20 cellular contexts compared by ENCODE assay signal in the genomic region with DNA sequence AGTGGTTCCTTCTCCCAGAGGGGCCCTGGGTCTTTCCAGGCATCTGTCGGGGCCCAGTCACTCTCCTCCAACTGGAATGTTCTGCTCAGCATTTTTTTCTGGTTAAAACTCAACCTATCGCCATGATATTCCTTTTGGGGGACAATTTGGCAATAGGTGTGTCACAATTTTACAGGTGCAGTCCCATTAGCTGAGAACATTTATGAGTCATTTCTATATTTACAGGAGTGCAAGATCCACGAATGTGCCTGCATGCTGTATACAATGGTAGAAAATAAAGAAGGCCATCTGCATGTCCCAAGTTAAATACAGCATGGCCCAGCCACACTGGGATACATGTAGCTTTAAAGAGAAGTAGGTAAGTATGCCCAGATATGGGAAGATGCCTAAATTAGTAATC. TPM values are rescaled to one million over a fixed set of nuclear protein-coding genes. Genes with fewer than 3 reads are reported as not detected.
DNase-seq lines count a peak whose midpoint lies in the region; ATAC-seq and TF ChIP-seq lines count a peak whose summit lies in the region.
"Had no signal": no experiment of that assay in that cellular context is flagged by ENCODE, and none has a peak within 500 bp of the region (broad histone marks: within the 10 kb centered on the region; RNA-seq: fewer than 3 reads in every experiment).

No MANE protein-coding gene starts in this region.

- H4K20me1 ChIP-seq in GM23248 (ENCODE audit: insufficient read depth): no peaks in the 10 kb centered on the region

- H3K9me3 ChIP-seq in CD4-positive, alpha-beta T cell (ENCODE audit: control insufficient read depth, low read length): no peaks in the 10 kb centered on the region
- H3K9me3 ChIP-seq in colonic mucosa (no peaks in the 10 kb centered on the region), GM23248 (ENCODE audit: low read depth) (no peaks in the 10 kb centered on the region)

- no peaks in the 10 kb centered on the region for H3K4me1 ChIP-seq in colonic mucosa
- no peaks in the 10 kb centered on the region for H3K4me1 ChIP-seq in GM23248 (ENCODE audit: insufficient read depth)

- no peaks in the 10 kb centered on the region for H3F3A ChIP-seq in GM23248 (ENCODE audit: insufficient read depth)

- no peak for TF ChIP-seq CTCF in CD4-positive, alpha-beta T cell (IDR thresholded peaks at IDR 0.05)
- no peak for TF ChIP-seq CTCF in Calu3 (IDR thresholded peaks at IDR 0.05; ENCODE audit: unreplicated experiment)
- no peak for TF ChIP-seq CTCF in colonic mucosa (IDR thresholded peaks at IDR 0.05)

- no peaks in the 10 kb centered on the region for H3K79me2 ChIP-seq in GM23248 (ENCODE audit: insufficient read depth)

- ATAC-seq in CD4-positive, alpha-beta T cell (ENCODE audit: poor library complexity): no peak
- no peak for ATAC-seq in naive thymus-derived CD8-positive, alpha-beta T cell
- ATAC-seq in HG02763 (IDR thresholded peaks at IDR 0.05; ENCODE audit: unreplicated experiment): no peak
- ATAC-seq in activated CD8-positive, alpha-beta memory T cell treated with anti-CD3 and anti-CD28 coated beads, Interleukin-2, amount 10 ng/mL, durations not matched to agents 7 days and 5 days: no peak
- ATAC-seq: GM23338 had no signal

- POLR2A ChIA-PET in CD4-positive, alpha-beta T cell (lab: Charles Lee): interaction anchor here (0.9 to 1.3 kb wide), 4 partner anchors 8 to 59 kb away, joined by 3 to 4 read pairs (median 3); no protein-coding TSS in a partner anchor
- POLR2A ChIA-PET in naive thymus-derived CD8-positive, alpha-beta T cell (lab: Charles Lee): interaction anchor here (0.8 to 8.3 kb wide), 6 partner anchors 13 to 45 kb away, joined by 3 to 63 read pairs (median 3); no protein-coding TSS in a partner anchor

- CTCF ChIA-PET in CD4-positive, alpha-beta T cell (lab: Charles Lee): interaction anchor here (1.0 kb wide), 2 partner anchors 22 to 90 kb away, joined by 3 to 8 read pairs; no protein-coding TSS in a partner anchor
- CTCF ChIA-PET in Calu3 (lab: Charles Lee): interaction anchor here (1.1 kb wide), 1 partner anchor 22 kb away, joined by 3 read pairs; no protein-coding TSS in a partner anchor
- CTCF ChIA-PET in activated CD8-positive, alpha-beta memory T cell treated with anti-CD3 and anti-CD28 coated beads, Interleukin-2, amount 10 ng/mL, durations not matched to agents 7 days and 5 days (lab: Charles Lee): interaction anchor here (1.2 to 1.4 kb wide), 2 partner anchors 22 to 97 kb away, joined by 4 to 5 read pairs; no protein-coding TSS in a partner anchor

- H3K9me3 Mint-ChIP-seq in CD4-positive, alpha-beta T cell: no peaks in the 10 kb centered on the region
- H3K9me3 Mint-ChIP-seq in Calu3 (ENCODE audit: low read depth, unreplicated experiment): no peaks in the 10 kb centered on the region
- H3K9me3 Mint-ChIP-seq in naive thymus-derived CD8-positive, alpha-beta T cell: peaks cover 0 to 7% (median 2%) of the 10 kb centered on the region in 9 donors
- peaks cover 6% of the 10 kb centered on the region for H3K9me3 Mint-ChIP-seq in activated CD8-positive, alpha-beta memory T cell treated with anti-CD3 and anti-CD28 coated beads, Interleukin-2, amount 10 ng/mL, durations not matched to agents 7 days and 5 days (ENCODE audit: low read depth)

- H3K9ac ChIP-seq in colonic mucosa (ENCODE audit: low read depth in 2 of 2, low read length in 2 of 2) (no peak overlapping the region), GM23248 (no peak overlapping the region)

- no peak overlapping the region for H3K4me3 Mint-ChIP-seq in CD4-positive, alpha-beta T cell
- H3K4me3 Mint-ChIP-seq in Calu3 (ENCODE audit: low read depth, unreplicated experiment): peak overlapping the region; percentile 20
- peak overlapping the region in 8 of 10 donors; percentile 15 to 61 (median 44) for H3K4me3 Mint-ChIP-seq in naive thymus-derived CD8-positive, alpha-beta T cell
- no peak overlapping the region for H3K4me3 Mint-ChIP-seq in activated CD8-positive, alpha-beta memory T cell treated with anti-CD3 and anti-CD28 coated beads, Interleukin-2, amount 10 ng/mL, durations not matched to agents 7 days and 5 days
- H3K4me3 Mint-ChIP-seq: GM23338 had no signal

- peaks cover 95% of the 10 kb centered on the region for H3K4me1 Mint-ChIP-seq in CD4-positive, alpha-beta T cell (ENCODE audit: low read depth)
- peaks cover 39% of the 10 kb centered on the region for H3K4me1 Mint-ChIP-seq in Calu3 (ENCODE audit: low read depth, unreplicated experiment)
- peaks cover 62 to 99% (median 96%) of the 10 kb centered on the region in 4 donors for H3K4me1 Mint-ChIP-seq in naive thymus-derived CD8-positive, alpha-beta T cell
- H3K4me1 Mint-ChIP-seq in activated CD8-positive, alpha-beta memory T cell treated with anti-CD3 and anti-CD28 coated beads, Interleukin-2, amount 10 ng/mL, durations not matched to agents 7 days and 5 days: peaks cover 95% of the 10 kb centered on the region

- BruUV-seq in Calu3 (replicated peaks; lab: Mats Ljungman, UMichigan): no TSS peak

- H3K9me2 ChIP-seq in GM23248 (ENCODE audit: insufficient read depth): no peaks in the 10 kb centered on the region

- H3K36me3 Mint-ChIP-seq in CD4-positive, alpha-beta T cell (ENCODE audit: low read depth): no peaks in the 10 kb centered on the region
- H3K36me3 Mint-ChIP-seq in Calu3 (ENCODE audit: insufficient read depth, unreplicated experiment): peaks cover 5% of the 10 kb centered on the region
- H3K36me3 Mint-ChIP-seq in naive thymus-derived CD8-positive, alpha-beta T cell: peaks cover 0 to 5% (median 2%) of the 10 kb centered on the region in 3 donors
- peaks cover 12% of the 10 kb centered on the region for H3K36me3 Mint-ChIP-seq in activated CD8-positive, alpha-beta memory T cell treated with anti-CD3 and anti-CD28 coated beads, Interleukin-2, amount 10 ng/mL, durations not matched to agents 7 days and 5 days

- no peaks in the 10 kb centered on the region for H3K27me3 ChIP-seq in CD4-positive, alpha-beta T cell (ENCODE audit: control insufficient read depth, insufficient read depth, low read length)
- H3K27me3 ChIP-seq in colonic mucosa (no peaks in the 10 kb centered on the region), GM23248 (replicated peaks; ENCODE audit: insufficient read depth) (no peaks in the 10 kb centered on the region)

- intact Hi-C loops in CD4-positive, alpha-beta T cell (cut with DNase I, micrococcal nuclease): loop anchor here in 1 of 2 experiments (10.0 kb wide), 1 partner anchor 212 kb away; a partner anchor contains a TSS
- intact Hi-C loops in Calu3 (cut with micrococcal nuclease; ENCODE audit: unreplicated experiment) (no loop called here), colonic mucosa (cut with DNase I) (no loop called here)

- no peak overlapping the region for H2AFZ ChIP-seq in GM23248
- H2AFZ ChIP-seq: GM23338 had no signal

- H3K27ac Mint-ChIP-seq in CD4-positive, alpha-beta T cell: peak overlapping the region; percentile 94
- peak overlapping the region; percentile 75 for H3K27ac Mint-ChIP-seq in Calu3 (ENCODE audit: unreplicated experiment)
- H3K27ac Mint-ChIP-seq in naive thymus-derived CD8-positive, alpha-beta T cell: peak overlapping the region; percentile 47 to 97 (median 92)
- H3K27ac Mint-ChIP-seq in activated CD8-positive, alpha-beta memory T cell treated with anti-CD3 and anti-CD28 coated beads, Interleukin-2, amount 10 ng/mL, durations not matched to agents 7 days and 5 days: no peak overlapping the region
- H3K27ac Mint-ChIP-seq: GM23338 had no signal

- H3K4me3 ChIP-seq in colonic mucosa: no peak overlapping the region
- H3K4me3 ChIP-seq in GM23248: no peak overlapping the region
- H3K4me3 ChIP-seq: GM23338 had no signal

- in situ Hi-C loops in GM23248 (cut with MboI) (no loop called here), ACHN (cut with HindIII; ENCODE audit: low pct_ligation_motif_present, low pct_unique_long_range_greater_than_20kb, low sequenced_read_pairs) (no loop called here)

- no peaks in the 10 kb centered on the region for H3K36me3 ChIP-seq in colonic mucosa
- no peaks in the 10 kb centered on the region for H3K36me3 ChIP-seq in GM23248 (ENCODE audit: low read depth)

- H3K27me3 Mint-ChIP-seq in CD4-positive, alpha-beta T cell: no peaks in the 10 kb centered on the region
- H3K27me3 Mint-ChIP-seq in Calu3 (ENCODE audit: unreplicated experiment): no peaks in the 10 kb centered on the region
- H3K27me3 Mint-ChIP-seq in naive thymus-derived CD8-positive, alpha-beta T cell: no peaks in the 10 kb centered on the region
- H3K27me3 Mint-ChIP-seq in activated CD8-positive, alpha-beta memory T cell treated with anti-CD3 and anti-CD28 coated beads, Interleukin-2, amount 10 ng/mL, durations not matched to agents 7 days and 5 days: no peaks in the 10 kb centered on the region

- DNase-seq in CD4-positive, alpha-beta T cell: no peak
- no peak for DNase-seq in Calu3
- no peak for DNase-seq in colonic mucosa
- DNase-seq in naive thymus-derived CD8-positive, alpha-beta T cell: no peak
- no peak for DNase-seq in GM23248
- DNase-seq in ACHN: no peak
- DNase-seq in activated CD8-positive, alpha-beta memory T cell treated with anti-CD3 and anti-CD28 coated beads, Interleukin-2, amount 10 ng/mL, durations not matched to agents 7 days and 5 days: no peak
- DNase-seq: activated CD4-positive, alpha-beta T cell treated with anti-CD3 and anti-CD28 coated beads, Interleukin-2, amount 50 U/mL, for 4 hours; activated naive CD4-positive, alpha-beta T cell treated with Interleukin-2 at 50 U/mL for 16 hours; activated T-cell treated with anti-CD3 and anti-CD28 coated beads, Interleukin-2, amount 50 U/mL, for 48 hours; effector CD8-positive, alpha-beta T cell; NCI-H1048; NCI-H1930; NCI-H226; NCI-H82; occipital lobe; stimulated activated CD4-positive, alpha-beta T cell treated with anti-CD3 and anti-CD28 coated beads, Interleukin-4, amount 100 ng/mL, for 1 hour; SW 1271 had no signal

- no peak overlapping the region for H3K4me2 ChIP-seq in GM23248 (ENCODE audit: unreplicated experiment)
- H3K4me2 ChIP-seq: GM23338 had no signal

- H3K27ac ChIP-seq in CD4-positive, alpha-beta T cell (ENCODE audit: low read depth, low read length): no peak overlapping the region
- H3K27ac ChIP-seq in colonic mucosa (peak overlapping the region; percentile 18), GM23248 (no peak overlapping the region)

- WGBS in GM23248 (ENCODE audit: low coverage in 1 of 2, low lambda C conversion rate in 2 of 2, missing lambda C conversion rate in 2 of 2), 2 experiments: 33 to 34% methylated on average over 3 of the region's 3 CpGs

RNA-seq across cellular contexts. Expression of a gene that starts 28.8 kb away (rescaled TPM):
- 100 to 1,000 TPM; 399 to 430 TPM for total RNA-seq in CD4-positive, alpha-beta T cell
- total RNA-seq in Calu3 (2022): 23.3 and 24.3 TPM in 2 replicates
- 10 to 100 TPM; 14.7 to 19.0 TPM for total RNA-seq in colonic mucosa
- 100 to 1,000 TPM; 565 to 573 TPM for total RNA-seq in naive thymus-derived CD8-positive, alpha-beta T cell
- 100 to 1,000 TPM; 154 to 359 (median 176) TPM for polyA plus RNA-seq in naive thymus-derived CD8-positive, alpha-beta T cell
- total RNA-seq in GM23248 (2014; rRNA removed; shearing (Covaris generic)): 0.11 and 1.3 TPM in 2 replicates
- polyA plus RNA-seq in GM23248 (2016; fragmentation: Nextera tagmentation; extraction: Ambion mirVana): 0.11 and 0.25 TPM in 2 replicates
- total RNA-seq in activated CD8-positive, alpha-beta memory T cell treated with anti-CD3 and anti-CD28 coated beads, Interleukin-2, amount 10 ng/mL, durations not matched to agents 7 days and 5 days: 100 to 1,000 TPM; 408 to 525 TPM

Comparison
In these comparisons a context has a peak if more than half of its experiments do, and no peak if none do; other contexts are left out.
1. H3K4me3 Mint-ChIP-seq: peak in Calu3 (single experiment) and naive thymus-derived CD8-positive, alpha-beta T cell (8 of 10); none in CD4-positive, alpha-beta T cell (single experiment) and activated CD8-positive, alpha-beta memory T cell treated with anti-CD3 and anti-CD28 coated beads, Interleukin-2, amount 10 ng/mL, durations not matched to agents 7 days and 5 days (single experiment).
2. RNA of a gene that starts 28.8 kb away (total RNA-seq): 565 to 573 TPM in naive thymus-derived CD8-positive, alpha-beta T cell, 408 to 525 TPM in activated CD8-positive, alpha-beta memory T cell treated with anti-CD3 and anti-CD28 coated beads, Interleukin-2, amount 10 ng/mL, durations not matched to agents 7 days and 5 days and 399 to 430 TPM in CD4-positive, alpha-beta T cell; 23.3 to 24.3 TPM in Calu3, 14.7 to 19.0 TPM in colonic mucosa and 0.11 to 1.3 TPM in GM23248; every median in the first group is over 10 times any median in the second.